In genomic region chr15:74835312-74835823, GRCh38 we compare ENCODE assay signal across 8 cellular contexts. TPM values are rescaled to one million over a fixed set of nuclear protein-coding genes. Genes with fewer than 3 reads are reported as not detected.
A peak's percentile ranks its signal among the peaks of the same experiment; 100 is the strongest.
DNase-seq lines count a peak whose midpoint lies in the region; ATAC-seq and TF ChIP-seq lines count a peak whose summit lies in the region.

No MANE protein-coding gene starts in this region.

- no peaks in the 10 kb centered on the region for H3K27me3 ChIP-seq in WERI-Rb-1 (ENCODE audit: insufficient read depth, low read depth, severe bottlenecking)
- H3K27me3 ChIP-seq in lung (ENCODE audit: control insufficient read depth, insufficient read depth), result no peaks in the 10 kb centered on the region
- H3K27me3 ChIP-seq in thoracic aorta (replicated peaks; ENCODE audit: insufficient read depth), result no peaks in the 10 kb centered on the region

- no peak overlapping the region for H3K4me3 ChIP-seq in WERI-Rb-1 (ENCODE audit: low read depth, low read length)
- H3K4me3 ChIP-seq in coronary artery, result no peak overlapping the region
- no peak overlapping the region for H3K4me3 ChIP-seq in lung
- no peak overlapping the region for H3K4me3 ChIP-seq in thoracic aorta

- peaks cover 38% of the 10 kb centered on the region for H3K36me3 ChIP-seq in WERI-Rb-1
- peaks cover 0 to 29% of the 10 kb centered on the region in 2 donors for H3K36me3 ChIP-seq in lung (ENCODE audit: control insufficient read depth in 2 of 2, insufficient read depth in 2 of 2, low read length in 2 of 2)
- H3K36me3 ChIP-seq in thoracic aorta, result no peaks in the 10 kb centered on the region

- no peak for ATAC-seq in lung (ENCODE audit: insufficient read depth, low FRiP score)
- ATAC-seq in thoracic aorta (ENCODE audit: insufficient number of reproducible peaks, low FRiP score, low read depth), result no peak

- peak; percentile 67 for DNase-seq in G401 (ENCODE audit: low spot score)
- DNase-seq in LoVo (ENCODE audit: low spot score), result peak; percentile 42
- DNase-seq in WERI-Rb-1, result peak; percentile 92
- no peak for DNase-seq in coronary artery (ENCODE audit: low spot score)
- DNase-seq in lung (ENCODE audit: low spot score), result peak; percentile 57
- DNase-seq in thoracic aorta (ENCODE audit: low spot score), result no peak
- no peak for DNase-seq in NCI-H1048 (lab: John Stamatoyannopoulos, UW)
- DNase-seq in NCI-H2081 treated with DMSO at 0.1 percent for 48 hours (lab: John Stamatoyannopoulos, UW), result no peak

- in situ Hi-C loops in G401 (cut with HindIII; ENCODE audit: low sequenced_read_pairs), result no loop called here

- H3K4me1 ChIP-seq in lung (ENCODE audit: control insufficient read depth in 2 of 2, insufficient read depth in 2 of 2, low read length in 2 of 2) (no peaks in the 10 kb centered on the region), thoracic aorta (ENCODE audit: control insufficient read depth in 1 of 2, low read depth in 2 of 2) (no peaks in the 10 kb centered on the region)

- H3K27ac ChIP-seq in WERI-Rb-1, result peak overlapping the region; percentile 33
- H3K27ac ChIP-seq in coronary artery, result no peak overlapping the region
- H3K27ac ChIP-seq in lung (ENCODE audit: low read depth in 1 of 2, low read length in 1 of 2), result no peak overlapping the region
- H3K27ac ChIP-seq in thoracic aorta, result no peak overlapping the region

- 30 to 47% methylated on average over 5 of the region's 5 CpGs for WGBS in lung, 2 donors

- no peaks in the 10 kb centered on the region for H3K9me3 ChIP-seq in WERI-Rb-1 (ENCODE audit: severe bottlenecking)
- no peaks in the 10 kb centered on the region for H3K9me3 ChIP-seq in lung (ENCODE audit: control insufficient read depth in 2 of 2, insufficient read depth in 1 of 2, low read length in 1 of 2)
- no peaks in the 10 kb centered on the region for H3K9me3 ChIP-seq in thoracic aorta

- TF ChIP-seq CTCF in WERI-Rb-1 (IDR thresholded peaks at IDR 0.05; ENCODE audit: low read depth, low read length) (peak; percentile 83), coronary artery (IDR thresholded peaks at IDR 0.05) (peak; percentile 38), lung (IDR thresholded peaks at IDR 0.05; ENCODE audit: control extremely low read depth, extremely low read depth) (peak; percentile 42), thoracic aorta (IDR thresholded peaks at IDR 0.05) (peak; percentile 42)

RNA-seq across cellular contexts. Expression of gene ULK3, which starts 7.6 kb away (rescaled TPM):
- 32.1 and 40.9 TPM in 2 replicates for total RNA-seq in G401 (2014; rRNA removed; shearing (Covaris generic))
- total RNA-seq in lung, result 10 to 100 TPM; 20.6 to 46.8 TPM
- polyA plus RNA-seq in lung, result 10 to 100 TPM; 30.6 to 54.5 TPM
- total RNA-seq in thoracic aorta, result 10 to 100 TPM; 34.9 to 72.2 TPM

RNA-seq across cellular contexts. Expression of gene CPLX3, which starts 8.9 kb away (rescaled TPM):
- total RNA-seq in G401 (2014; rRNA removed; shearing (Covaris generic)), result not detected in 2 replicates
- not detected for total RNA-seq in lung
- polyA plus RNA-seq in lung, result under 1 TPM; 0.10 to 0.13 TPM
- not detected for total RNA-seq in thoracic aorta

RNA-seq across cellular contexts. Expression of gene LMAN1L, which starts 22.7 kb away (rescaled TPM):
- not detected in 2 replicates for total RNA-seq in G401 (2014; rRNA removed; shearing (Covaris generic))
- total RNA-seq in lung, result under 1 TPM in 1 of 2 donors, not detected in 1; 0.31 TPM
- polyA plus RNA-seq in lung, result under 1 TPM in 1 of 2 donors, not detected in 1; 0.11 TPM
- not detected for total RNA-seq in thoracic aorta

RNA-seq across cellular contexts. Expression of gene SCAMP2, which starts 37.8 kb away (rescaled TPM):
- total RNA-seq in G401 (2014; rRNA removed; shearing (Covaris generic)), result 7.6 and 13.2 TPM in 2 replicates
- total RNA-seq in lung (100 to 1,000 TPM in 1 of 2 donors, 10 to 100 TPM in 1; 51.2 to 122 TPM), thoracic aorta (10 to 100 TPM; 62.1 to 84.5 TPM)
- 100 to 1,000 TPM in 1 of 2 donors, 10 to 100 TPM in 1; 62.7 to 103 TPM for polyA plus RNA-seq in lung

RNA-seq across cellular contexts. Expression of gene CSK, which starts 53.5 kb away (rescaled TPM):
- 27.8 and 31.3 TPM in 2 replicates for total RNA-seq in G401 (2014; rRNA removed; shearing (Covaris generic))
- total RNA-seq in lung, result 10 to 100 TPM; 39.7 to 82.9 TPM
- 10 to 100 TPM; 40.9 to 99.1 TPM for polyA plus RNA-seq in lung
- total RNA-seq in thoracic aorta, result 10 to 100 TPM; 32.7 to 61.6 TPM

Comparison
In these comparisons a context has a peak if more than half of its experiments do, and no peak if none do; other contexts are left out.
1. DNase-seq: peak in G401 (single experiment), LoVo (single experiment), WERI-Rb-1 (single experiment) and lung (single experiment); none in coronary artery (single experiment), thoracic aorta (single experiment), NCI-H1048 (single experiment) and NCI-H2081 treated with DMSO at 0.1 percent for 48 hours (single experiment).
2. Peak in every context shown above with its lines, with median percentiles within 50 percentile points of each other: CTCF ChIP-seq.